In genomic region chr12:25986169-25986568, GRCh38 we compare ENCODE assay signal across 14 cellular contexts.
"Had no signal": no experiment of that assay in that cellular context is flagged by ENCODE, and none has a peak within 500 bp of the region (broad histone marks: within the 10 kb centered on the region; RNA-seq: fewer than 3 reads in every experiment).

No MANE protein-coding gene starts in this region.

- H3K4me3 Mint-ChIP-seq: activated naive CD4-positive, alpha-beta T cell treated with anti-CD3 and anti-CD28 coated beads, Interleukin-2, amount 10 ng/mL, durations not matched to agents 7 days and 5 days; effector memory CD8-positive, alpha-beta T cell; natural killer cell treated with Interleukin-12 subunit alpha and Interleukin-12 subunit beta and Interleukin-15 and Interleukin-18, amount 100 ng/mL, for 72 hours; stimulated activated naive CD8-positive, alpha-beta T cell treated with anti-CD3 and anti-CD28 coated beads, Interleukin-15, Interleukin-2, amounts not matched to agents 100 ng/mL and 50 ng/mL, for 24 hours had no signal

- H3K4me1 Mint-ChIP-seq: activated naive CD4-positive, alpha-beta T cell treated with anti-CD3 and anti-CD28 coated beads, Interleukin-2, amount 10 ng/mL, durations not matched to agents 7 days and 5 days had no signal

- H3K4me1 ChIP-seq: prostate gland had no signal

- H3K4me3 ChIP-seq: mucosa of descending colon, prostate gland, thoracic aorta had no signal

- H3K9me3 ChIP-seq: mucosa of descending colon, prostate gland, thoracic aorta had no signal

- H3K27me3 Mint-ChIP-seq: activated naive CD4-positive, alpha-beta T cell treated with anti-CD3 and anti-CD28 coated beads, Interleukin-2, amount 10 ng/mL, durations not matched to agents 7 days and 5 days; stimulated activated naive CD8-positive, alpha-beta T cell treated with anti-CD3 and anti-CD28 coated beads, Interleukin-15, Interleukin-2, amounts not matched to agents 100 ng/mL and 50 ng/mL, for 24 hours had no signal

- DNase-seq: activated CD4-positive, alpha-beta T cell treated with anti-CD3 and anti-CD28 coated beads, Interleukin-2, amount 50 U/mL, for 1 hour; activated CD4-positive, CD25-positive, alpha-beta regulatory T cell; activated naive CD4-positive, alpha-beta T cell treated with anti-CD3 and anti-CD28 coated beads, Interleukin-2, amount 10 ng/mL, durations not matched to agents 7 days and 5 days; effector memory CD8-positive, alpha-beta T cell; mucosa of descending colon; occipital lobe; stimulated activated CD4-positive, alpha-beta T cell treated with anti-CD3 and anti-CD28 coated beads, Interleukin-4, amount 100 ng/mL, for 1 hour; stimulated activated CD8-positive, alpha-beta memory T cell treated with anti-CD3 and anti-CD28 coated beads, Interleukin-4, amount 100 ng/mL, for 48 hours; T1000 had no signal

- H3K36me3 Mint-ChIP-seq: activated naive CD4-positive, alpha-beta T cell treated with anti-CD3 and anti-CD28 coated beads, Interleukin-2, amount 10 ng/mL, durations not matched to agents 7 days and 5 days; natural killer cell treated with Interleukin-12 subunit alpha and Interleukin-12 subunit beta and Interleukin-15 and Interleukin-18, amount 100 ng/mL, for 72 hours had no signal

- H3K9me3 Mint-ChIP-seq: activated naive CD4-positive, alpha-beta T cell treated with anti-CD3 and anti-CD28 coated beads, Interleukin-2, amount 10 ng/mL, durations not matched to agents 7 days and 5 days; activated T-helper 2 cell treated with anti-CD3 and anti-CD28 coated beads, Interferon-gamma antibody, Interleukin-2, Interleukin-4, amounts not matched to agents 10 μg/mL and 5 μg/mL and 100 μg/mL, durations not matched to agents 14 hours and 24 hours and 36 hours; effector memory CD8-positive, alpha-beta T cell; natural killer cell treated with Interleukin-12 subunit alpha and Interleukin-12 subunit beta and Interleukin-15 and Interleukin-18, amount 100 ng/mL, for 72 hours; stimulated activated naive CD8-positive, alpha-beta T cell treated with anti-CD3 and anti-CD28 coated beads, Interleukin-15, Interleukin-2, amounts not matched to agents 100 ng/mL and 50 ng/mL, for 24 hours had no signal

- H3K27ac Mint-ChIP-seq: activated naive CD4-positive, alpha-beta T cell treated with anti-CD3 and anti-CD28 coated beads, Interleukin-2, amount 10 ng/mL, durations not matched to agents 7 days and 5 days; activated T-helper 2 cell treated with anti-CD3 and anti-CD28 coated beads, Interferon-gamma antibody, Interleukin-2, Interleukin-4, amounts not matched to agents 10 μg/mL and 5 μg/mL and 100 μg/mL, durations not matched to agents 14 hours and 24 hours and 36 hours; natural killer cell treated with Interleukin-12 subunit alpha and Interleukin-12 subunit beta and Interleukin-15 and Interleukin-18, amount 100 ng/mL, for 72 hours; stimulated activated naive CD8-positive, alpha-beta T cell treated with anti-CD3 and anti-CD28 coated beads, Interleukin-15, Interleukin-2, amounts not matched to agents 100 ng/mL and 50 ng/mL, for 24 hours had no signal

- ATAC-seq: effector memory CD8-positive, alpha-beta T cell; mucosa of descending colon; natural killer cell treated with Interleukin-12 subunit alpha and Interleukin-12 subunit beta and Interleukin-15 and Interleukin-18, amount 100 ng/mL, for 72 hours had no signal

- H3K36me3 ChIP-seq: prostate gland, thoracic aorta had no signal
